Comparison of ENCODE assay signal across 18 cellular contexts in genomic region chr16:29910819-29911675, GRCh38. TPM values are rescaled to one million over a fixed set of nuclear protein-coding genes. Genes with fewer than 3 reads are reported as not detected.
A peak's percentile ranks its signal among the peaks of the same experiment; 100 is the strongest.
DNase-seq lines count a peak whose midpoint lies in the region; ATAC-seq, FAIRE-seq and TF ChIP-seq lines count a peak whose summit lies in the region.
"Had no signal": no experiment of that assay in that cellular context is flagged by ENCODE, and none has a peak within 500 bp of the region (broad histone marks: within the 10 kb centered on the region; RNA-seq: fewer than 3 reads in every experiment).

No MANE protein-coding gene starts in this region.

- DNase-seq in Calu3 = no peak
- DNase-seq in H9 = no peak
- peak in 1 of 2 experiments; percentile 45 for DNase-seq in H1 (ENCODE audit: low read depth in 1 of 2, low spot score in 2 of 2)
- no peak for DNase-seq in omental fat pad (ENCODE audit: low spot score)
- DNase-seq in putamen (ENCODE audit: low spot score) = no peak
- DNase-seq in NOMO-1 treated with dmso at 0.1 percent for 144 hours (lab: John Stamatoyannopoulos, UW; ENCODE audit: unreplicated experiment) = no peak
- DNase-seq: GDM1; NCI-H1105; NCI-H2081; NCI-H2171 treated with DMSO at 0.1 percent for 48 hours; NCI-H446; NK-92 treated with Interleukin-12 subunit alpha and Interleukin-12 subunit beta, amount 100 ng/mL, for 24 hours; SIG-M5; T-helper 1 cell had no signal

- H4K91ac ChIP-seq in H9 (ENCODE audit: insufficient read length, low read depth, low read length) = no peak overlapping the region
- no peak overlapping the region for H4K91ac ChIP-seq in H1 (replicated peaks; ENCODE audit: insufficient read length, low read length)

- no peak overlapping the region for H2BK20ac ChIP-seq in H9 (ENCODE audit: low read depth, low read length, poor library complexity, severe bottlenecking)
- no peak overlapping the region for H2BK20ac ChIP-seq in H1 (ENCODE audit: low read length)

- H3K9me3 Mint-ChIP-seq in Calu3 (ENCODE audit: low read depth, unreplicated experiment) = no peaks in the 10 kb centered on the region
- no peaks in the 10 kb centered on the region; a peak in 1 of 5 replicates for H3K9me3 Mint-ChIP-seq in H9

- no peaks in the 10 kb centered on the region for H4K20me1 ChIP-seq in H9 (ENCODE audit: control insufficient read depth, insufficient read depth, insufficient read length)
- H4K20me1 ChIP-seq in H1 (replicated peaks in 1 of 2; ENCODE audit: control insufficient read depth in 1 of 2, insufficient read depth in 2 of 2, low read length in 2 of 2) = peaks cover 0 to 5% of the 10 kb centered on the region in 2 experiments

- TF ChIP-seq CTCF in Calu3 (IDR thresholded peaks at IDR 0.05; ENCODE audit: unreplicated experiment) (no peak), H9 (conservative IDR thresholded peaks at IDR 0.05) (0 out of 3 replicates have a peak, but pooled peaks have one; percentile 10), H1 (IDR thresholded peaks at IDR 0.05; ENCODE audit: control extremely low read depth in 1 of 3, insufficient read depth in 1 of 3, low read depth in 1 of 3, low read length in 3 of 3) (peak; percentile 5 to 11 (median 9); a peak in 2 of 4 replicates), omental fat pad (IDR thresholded peaks at IDR 0.05) (no peak)

- H3K79me2 ChIP-seq in H9 (ENCODE audit: insufficient read depth, low read length) (no peaks in the 10 kb centered on the region), H1 (ENCODE audit: control insufficient read depth in 1 of 2, insufficient read depth in 2 of 2, low read length in 2 of 2) (no peaks in the 10 kb centered on the region)

- H3K27ac Mint-ChIP-seq in Calu3 (ENCODE audit: unreplicated experiment) (peak overlapping the region; percentile 39), H9 (peak overlapping the region in 1 of 3 experiments; percentile 76; a peak in 3 of 7 replicates)

- BruUV-seq in Calu3 (replicated peaks; lab: Mats Ljungman, UMichigan) = no TSS peak

- H3K4me2 ChIP-seq in H9 (ENCODE audit: insufficient read depth, insufficient read length, low read length) (no peak overlapping the region), H1 (ENCODE audit: insufficient read depth in 1 of 2, low read depth in 2 of 2, low read length in 2 of 2) (no peak overlapping the region)

- no peak for FAIRE-seq in H1 (lab: Jason Lieb, UNC)

- H3K36me3 Mint-ChIP-seq in Calu3 (ENCODE audit: insufficient read depth, unreplicated experiment) (peaks cover 91% of the 10 kb centered on the region), H9 (ENCODE audit: insufficient read depth in 1 of 3, low read depth in 3 of 3) (peaks cover 12 to 27% (median 23%) of the 10 kb centered on the region in 3 experiments)

- H2BK120ac ChIP-seq in H9 (ENCODE audit: low read depth, low read length, poor library complexity, severe bottlenecking) (no peak overlapping the region), H1 (replicated peaks; ENCODE audit: low read depth, low read length) (no peak overlapping the region)

- TF ChIP-seq POLR2A in H1 (IDR thresholded peaks at IDR 0.05; ENCODE audit: control extremely low read depth in 1 of 2, low read depth in 2 of 2, low read length in 2 of 2) = no peak

- no peaks in the 10 kb centered on the region for H3K27me3 ChIP-seq in H9 (ENCODE audit: insufficient read depth, low read length)
- no peaks in the 10 kb centered on the region for H3K27me3 ChIP-seq in H1 (replicated peaks in 1 of 4; ENCODE audit: control insufficient read depth in 3 of 4, extremely low read depth in 1 of 4, insufficient read depth in 3 of 4, low read length in 3 of 4)

- no peak overlapping the region for H3K9ac ChIP-seq in H9 (ENCODE audit: extremely low read depth, insufficient read length, low read length)
- H3K9ac ChIP-seq in H1 (replicated peaks in 1 of 4; ENCODE audit: extremely low read depth in 1 of 4, low read depth in 3 of 4, low read length in 3 of 4) = no peak overlapping the region

- WGBS in H9 (ENCODE audit: extremely low coverage, insufficient read length, low lambda C conversion rate) = no CpG with 5 or more reads among the region's 20 CpGs
- WGBS in H1 (ENCODE audit: extremely low coverage in 1 of 2, insufficient coverage in 1 of 2, insufficient read length in 1 of 2, insufficient replicate concordance in 2 of 2, low coverage in 1 of 2, low lambda C conversion rate in 2 of 2, missing lambda C conversion rate in 1 of 2), 2 experiments = 85% methylated on average over 20 of the region's 20 CpGs; no CpG with 5 or more reads in 1 of the 2 experiments

- H2BK15ac ChIP-seq in H9 (ENCODE audit: low read depth, low read length) (no peak overlapping the region), H1 (ENCODE audit: low read length) (no peak overlapping the region)

- no peaks in the 10 kb centered on the region for H3K9me3 ChIP-seq in H9 (ENCODE audit: control insufficient read depth, low read depth, low read length)
- no peaks in the 10 kb centered on the region for H3K9me3 ChIP-seq in H1 (ENCODE audit: insufficient read depth in 2 of 2, low read depth in 1 of 2, low read length in 1 of 2)

- H2BK5ac ChIP-seq in H9 (ENCODE audit: insufficient read length, low read length) (no peak overlapping the region), H1 (ENCODE audit: low read depth, low read length) (no peak overlapping the region)

- H2AK5ac ChIP-seq in H9 (ENCODE audit: insufficient read length, low read length) (no peak overlapping the region), H1 (ENCODE audit: low read depth, low read length) (no peak overlapping the region)

- no peak overlapping the region for H3K4me3 ChIP-seq in H1 (ENCODE audit: extremely low read depth in 1 of 4, insufficient read depth in 2 of 4, low read depth in 3 of 4, low read length in 4 of 4)

- H3K14ac ChIP-seq in H9 (ENCODE audit: insufficient read depth, low read length) (no peak overlapping the region), H1 (ENCODE audit: insufficient read length) (no peak overlapping the region)

- TF ChIP-seq EP300 in H1 (IDR thresholded peaks at IDR 0.05; ENCODE audit: borderline replicate concordance in 1 of 2, low read depth in 2 of 2, low read length in 2 of 2) = no peak

- H3K27ac ChIP-seq in H9 (ENCODE audit: insufficient read length, low read depth, low read length) (no peak overlapping the region), H1 (ENCODE audit: low read depth, low read length) (no peak overlapping the region)
- H3K27ac ChIP-seq: C4-2B had no signal

- ATAC-seq in omental fat pad (ENCODE audit: low FRiP score) = peak; percentile 8
- no peak for ATAC-seq in HG02610 (IDR thresholded peaks at IDR 0.05; ENCODE audit: unreplicated experiment)
- ATAC-seq in HG03521 (IDR thresholded peaks at IDR 0.05; ENCODE audit: unreplicated experiment) = no peak
- ATAC-seq: SK-N-SH treated with all-trans-retinoic acid at 6 μM for 48 hours had no signal

- CTCF ChIA-PET in Calu3 (lab: Charles Lee) = interaction anchor here (1.3 kb wide), 1 partner anchor 10 kb away, joined by 3 read pairs; no protein-coding TSS in a partner anchor
- CTCF ChIA-PET in H1 (lab: Charles Lee; ENCODE audit: partially characterized antibody) = interaction anchor here (0.8 to 2.4 kb wide), 13 partner anchors 10 to 92 kb away, joined by 3 to 14 read pairs (median 3); partner anchors contain the start of genes ASPHD1 and MVP

- no peak overlapping the region for H3T11ph ChIP-seq in H9 (ENCODE audit: low read length)

- H4K8ac ChIP-seq in H9 (replicated peaks; ENCODE audit: insufficient read length, low read depth, low read length) = no peak overlapping the region
- no peak overlapping the region for H4K8ac ChIP-seq in H1 (ENCODE audit: extremely low read depth, insufficient read depth, low read length)

- H3K79me1 ChIP-seq in H9 (ENCODE audit: insufficient read depth, low read depth, low read length, poor library complexity, severe bottlenecking) (no peaks in the 10 kb centered on the region), H1 (ENCODE audit: low read depth, low read length) (no peaks in the 10 kb centered on the region)

- H3K4me1 ChIP-seq in H9 (ENCODE audit: insufficient read depth, low read length) (no peaks in the 10 kb centered on the region), H1 (replicated peaks in 1 of 4; ENCODE audit: control insufficient read depth in 3 of 4, insufficient read depth in 4 of 4, low read length in 3 of 4) (peaks cover 0 to 6% (median 2%) of the 10 kb centered on the region in 4 experiments; a peak in 3 of 7 replicates)

- H2AFZ ChIP-seq in H9 (ENCODE audit: low read length) (no peak overlapping the region), H1 (ENCODE audit: low read length) (no peak overlapping the region)

- H3K23me2 ChIP-seq in H9 (ENCODE audit: insufficient read length, low read depth, low read length, poor library complexity, severe bottlenecking) (no peaks in the 10 kb centered on the region), H1 (ENCODE audit: low read depth, low read length) (no peaks in the 10 kb centered on the region)

- no peak overlapping the region for H4K5ac ChIP-seq in H9 (ENCODE audit: insufficient read length, low read depth, low read length)
- H4K5ac ChIP-seq in H1 (ENCODE audit: insufficient read length, low read depth, low read length) = no peak overlapping the region

- no peak overlapping the region for H2BK12ac ChIP-seq in H9 (ENCODE audit: insufficient read length, low read depth, low read length)
- no peak overlapping the region; the same call in 1 of the 2 replicates for H2BK12ac ChIP-seq in H1 (ENCODE audit: low read depth, low read length)

- H3K18ac ChIP-seq in H9 (ENCODE audit: insufficient read length, low read depth, low read length) (no peak overlapping the region), H1 (ENCODE audit: extremely low read depth, low read length) (no peak overlapping the region)

- H3K27me3 Mint-ChIP-seq in Calu3 (ENCODE audit: unreplicated experiment) = no peaks in the 10 kb centered on the region
- H3K27me3 Mint-ChIP-seq in H9 (ENCODE audit: low read depth) = no peaks in the 10 kb centered on the region

- H3K23ac ChIP-seq in H9 (ENCODE audit: insufficient read length, low read depth, low read length) (no peak overlapping the region), H1 (ENCODE audit: insufficient read length) (no peak overlapping the region)

- H3K4me1 Mint-ChIP-seq in Calu3 (ENCODE audit: low read depth, unreplicated experiment) (peaks cover 32% of the 10 kb centered on the region), H9 (peaks cover 6 to 17% of the 10 kb centered on the region in 2 experiments)

- POLR2A ChIA-PET in H1 (lab: Charles Lee; ENCODE audit: partially characterized antibody) = interaction anchor here (0.7 to 6.4 kb wide), 9 partner anchors 11 to 294 kb away, joined by 3 to 52 read pairs (median 5); partner anchors contain the start of genes ASPHD1, KCTD13, SEZ6L2 and TAOK2

- no peak overlapping the region for H3K4ac ChIP-seq in H9 (ENCODE audit: low read depth, low read length)
- no peak overlapping the region for H3K4ac ChIP-seq in H1 (replicated peaks; ENCODE audit: insufficient read length, low read depth, low read length)

- H3K4me3 Mint-ChIP-seq in Calu3 (ENCODE audit: low read depth, unreplicated experiment) = no peak overlapping the region
- H3K4me3 Mint-ChIP-seq in H9 = no peak overlapping the region; a peak in 1 of 5 replicates

- intact Hi-C loops in Calu3 (cut with micrococcal nuclease; ENCODE audit: unreplicated experiment) = no loop called here

- H3K36me3 ChIP-seq in H1 (ENCODE audit: control insufficient read depth in 2 of 4, insufficient read depth in 4 of 4, low read length in 3 of 4) = no peaks in the 10 kb centered on the region; a peak in 2 of 8 replicates

- TF ChIP-seq RAD21 in H1 (IDR thresholded peaks at IDR 0.05 in 1 of 2, conservative IDR thresholded peaks at IDR 0.05 in 1 of 2; ENCODE audit: low read depth in 2 of 2, low read length in 2 of 2) = peak; percentile 3 to 15; a peak in 2 of 4 replicates

- H3K56ac ChIP-seq in H9 (ENCODE audit: insufficient read length, low read depth, low read length) (no peak overlapping the region), H1 (replicated peaks; ENCODE audit: insufficient read length, low read depth, low read length) (no peak overlapping the region)

RNA-seq across cellular contexts. Expression of gene ASPHD1, which starts 10.8 kb away (rescaled TPM):
- total RNA-seq in Calu3 (2022) (54.1 and 64.1 TPM in 2 replicates), H9 (2021) (16.7 and 17.9 TPM in 2 replicates), omental fat pad (10 to 100 TPM in 2 of 4 donors, 1 to 10 TPM in 1, not detected in 1; 4.0 to 14.0 (median 10.6) TPM)
- total RNA-seq in H1 (2021; fragmentation: NEBNext Ultra II Directional; extraction: Animal tissue kit (Norgen Biotek cat#: 25700)) = 17.8 and 18.6 TPM in 2 replicates
- polyA plus RNA-seq in H1 (2011; rRNA removed) = 14.1 and 14.5 TPM in 2 replicates
- 11.6 TPM for polyA plus RNA-seq in H1 (2011; cell fraction: cytosol; rRNA removed)
- 14.1 TPM for polyA plus RNA-seq in H1 (2011; cell fraction: nucleus; rRNA removed)
- 12.6 to 24.9 TPM (median 23.4 TPM) in 4 replicates for polyA plus RNA-seq in H1 (2012, experiment 1 of 2)
- polyA plus RNA-seq in H1 (2012, experiment 2 of 2) = 10.3 TPM
- 10.5 TPM for polyA plus RNA-seq in H1 (2013, experiment 1 of 2)
- polyA plus RNA-seq in H1 (2013, experiment 2 of 2) = 10.8 TPM
- polyA minus RNA-seq in H1 (2011; rRNA and poly(A)+ RNA removed) = 1.0 and 1.4 TPM in 2 replicates
- 5.0 TPM for polyA minus RNA-seq in H1 (2011; cell fraction: cytosol; rRNA and poly(A)+ RNA removed)
- polyA minus RNA-seq in H1 (2011; cell fraction: nucleus; rRNA and poly(A)+ RNA removed) = 5.7 TPM

RNA-seq across cellular contexts. Expression of gene SEZ6L2, which starts 11.7 kb away (rescaled TPM):
- total RNA-seq in Calu3 (2022) (68.9 and 92.1 TPM in 2 replicates), H9 (2021) (44.7 and 50.8 TPM in 2 replicates), omental fat pad (10 to 100 TPM in 1 of 4 donors, 1 to 10 TPM in 2, under 1 TPM in 1; 0.63 to 11.5 (median 4.2) TPM)
- total RNA-seq in H1 (2021; fragmentation: NEBNext Ultra II Directional; extraction: Animal tissue kit (Norgen Biotek cat#: 25700)) = 43.5 and 46.6 TPM in 2 replicates
- 47.7 and 65.7 TPM in 2 replicates for polyA plus RNA-seq in H1 (2011; rRNA removed)
- polyA plus RNA-seq in H1 (2011; cell fraction: cytosol; rRNA removed) = 22.1 TPM
- 51.2 TPM for polyA plus RNA-seq in H1 (2011; cell fraction: nucleus; rRNA removed)
- polyA plus RNA-seq in H1 (2012, experiment 1 of 2) = 31.1 to 59.1 TPM (median 54.7 TPM) in 4 replicates
- polyA plus RNA-seq in H1 (2012, experiment 2 of 2) = 45.0 TPM
- polyA plus RNA-seq in H1 (2013, experiment 1 of 2) = 104 TPM
- 87.1 TPM for polyA plus RNA-seq in H1 (2013, experiment 2 of 2)
- polyA minus RNA-seq in H1 (2011; rRNA and poly(A)+ RNA removed) = 12.5 and 14.5 TPM in 2 replicates
- 27.9 TPM for polyA minus RNA-seq in H1 (2011; cell fraction: cytosol; rRNA and poly(A)+ RNA removed)
- polyA minus RNA-seq in H1 (2011; cell fraction: nucleus; rRNA and poly(A)+ RNA removed) = 17.1 TPM

RNA-seq across cellular contexts. Expression of gene KCTD13, which starts 15.0 kb away (rescaled TPM):
- total RNA-seq in Calu3 (2022) (52.8 and 55.8 TPM in 2 replicates), H9 (2021) (16.8 and 18.3 TPM in 2 replicates), omental fat pad (10 to 100 TPM in 3 of 4 donors, 1 to 10 TPM in 1; 7.1 to 44.5 (median 20.0) TPM)
- 10.8 and 12.3 TPM in 2 replicates for total RNA-seq in H1 (2021; fragmentation: NEBNext Ultra II Directional; extraction: Animal tissue kit (Norgen Biotek cat#: 25700))
- polyA plus RNA-seq in H1 (2011; rRNA removed) = 9.2 and 14.0 TPM in 2 replicates
- polyA plus RNA-seq in H1 (2011; cell fraction: cytosol; rRNA removed) = 8.1 TPM
- polyA plus RNA-seq in H1 (2011; cell fraction: nucleus; rRNA removed) = 25.8 TPM
- 9.4 to 12.3 TPM (median 11.3 TPM) in 4 replicates for polyA plus RNA-seq in H1 (2012, experiment 1 of 2)
- polyA plus RNA-seq in H1 (2012, experiment 2 of 2) = 8.0 TPM
- 10.2 TPM for polyA plus RNA-seq in H1 (2013, experiment 1 of 2)
- polyA plus RNA-seq in H1 (2013, experiment 2 of 2) = 8.2 TPM
- polyA minus RNA-seq in H1 (2011; rRNA and poly(A)+ RNA removed) = 4.2 and 6.4 TPM in 2 replicates
- polyA minus RNA-seq in H1 (2011; cell fraction: cytosol; rRNA and poly(A)+ RNA removed) = 5.6 TPM
- polyA minus RNA-seq in H1 (2011; cell fraction: nucleus; rRNA and poly(A)+ RNA removed) = 10.5 TPM

RNA-seq across cellular contexts. Expression of gene CDIPT, which starts 48.0 kb away (rescaled TPM):
- total RNA-seq in Calu3 (2022) (62.7 and 64.1 TPM in 2 replicates), H9 (2021) (70.0 and 70.6 TPM in 2 replicates), omental fat pad (100 to 1,000 TPM; 101 to 156 (median 104) TPM)
- 69.2 and 70.9 TPM in 2 replicates for total RNA-seq in H1 (2021; fragmentation: NEBNext Ultra II Directional; extraction: Animal tissue kit (Norgen Biotek cat#: 25700))
- polyA plus RNA-seq in H1 (2011; rRNA removed) = 140 and 190 TPM in 2 replicates
- 121 TPM for polyA plus RNA-seq in H1 (2011; cell fraction: cytosol; rRNA removed)
- 112 TPM for polyA plus RNA-seq in H1 (2011; cell fraction: nucleus; rRNA removed)
- 68.6 to 81.2 TPM (median 78.1 TPM) in 4 replicates for polyA plus RNA-seq in H1 (2012, experiment 1 of 2)
- polyA plus RNA-seq in H1 (2012, experiment 2 of 2) = 94.9 TPM
- polyA plus RNA-seq in H1 (2013, experiment 1 of 2) = 63.4 TPM
- polyA plus RNA-seq in H1 (2013, experiment 2 of 2) = 67.9 TPM
- 50.1 and 60.7 TPM in 2 replicates for polyA minus RNA-seq in H1 (2011; rRNA and poly(A)+ RNA removed)
- polyA minus RNA-seq in H1 (2011; cell fraction: cytosol; rRNA and poly(A)+ RNA removed) = 63.3 TPM
- 28.2 TPM for polyA minus RNA-seq in H1 (2011; cell fraction: nucleus; rRNA and poly(A)+ RNA removed)

RNA-seq across cellular contexts. Expression of gene TMEM219, which starts 50.8 kb away (rescaled TPM):
- total RNA-seq in Calu3 (2022) = 91.1 and 92.1 TPM in 2 replicates
- total RNA-seq in H9 (2021) = 82.1 and 89.1 TPM in 2 replicates
- 60.2 and 64.9 TPM in 2 replicates for total RNA-seq in H1 (2021; fragmentation: NEBNext Ultra II Directional; extraction: Animal tissue kit (Norgen Biotek cat#: 25700))
- 116 and 150 TPM in 2 replicates for polyA plus RNA-seq in H1 (2011; rRNA removed)
- polyA plus RNA-seq in H1 (2011; cell fraction: cytosol; rRNA removed) = 77.7 TPM
- polyA plus RNA-seq in H1 (2011; cell fraction: nucleus; rRNA removed) = 113 TPM
- polyA plus RNA-seq in H1 (2012, experiment 1 of 2) = 64.5 to 81.2 TPM (median 72.6 TPM) in 4 replicates
- polyA plus RNA-seq in H1 (2012, experiment 2 of 2) = 121 TPM
- polyA plus RNA-seq in H1 (2013, experiment 1 of 2) = 56.4 TPM
- 57.6 TPM for polyA plus RNA-seq in H1 (2013, experiment 2 of 2)
- polyA minus RNA-seq in H1 (2011; rRNA and poly(A)+ RNA removed) = 31.1 and 35.0 TPM in 2 replicates
- 44.7 TPM for polyA minus RNA-seq in H1 (2011; cell fraction: cytosol; rRNA and poly(A)+ RNA removed)
- 37.2 TPM for polyA minus RNA-seq in H1 (2011; cell fraction: nucleus; rRNA and poly(A)+ RNA removed)
- total RNA-seq in omental fat pad = 100 to 1,000 TPM in 3 of 4 donors, 10 to 100 TPM in 1; 78.4 to 135 (median 110) TPM

Comparison
In these comparisons a context has a peak if more than half of its experiments do, and no peak if none do; other contexts are left out.
1. CTCF ChIP-seq: peak in H9 (single experiment) and H1 (3 of 3); none in Calu3 (single experiment) and omental fat pad (0 of 3).